ENCODE assay signal across 38 cellular contexts in genomic region chr4:59086410-59086809, GRCh38.
"Had no signal": no experiment of that assay in that cellular context is flagged by ENCODE, and none has a peak within 500 bp of the region (broad histone marks: within the 10 kb centered on the region; RNA-seq: fewer than 3 reads in every experiment).

No MANE protein-coding gene starts in this region.

- H3K27me3 Mint-ChIP-seq: activated naive CD4-positive, alpha-beta T cell treated with anti-CD3 and anti-CD28 coated beads, Interleukin-2, amount 10 ng/mL, durations not matched to agents 7 days and 5 days; activated naive CD4-positive, alpha-beta T cell treated with anti-CD3 and anti-CD28 coated beads, Interleukin-2, amount 50 U/mL, for 24 hours; activated naive CD8-positive, alpha-beta T cell; activated naive CD8-positive, alpha-beta T cell treated with anti-CD3 and anti-CD28 coated beads for 36 hours; activated naive CD8-positive, alpha-beta T cell treated with anti-CD3 and anti-CD28 coated beads, Interleukin-2, amount 10 ng/mL, durations not matched to agents 7 days and 5 days; activated naive CD8-positive, alpha-beta T cell treated with anti-CD3 and anti-CD28 coated beads, Interleukin-2, amount 50 U/mL, for 24 hours; activated T-cell treated with anti-CD3 and anti-CD28 coated beads, Interleukin-2, amount 50 U/mL, for 24 hours; activated T-helper 17 cell treated with anti-CD3 and anti-CD28 coated beads, Interleukin-2, amount 50 U/mL, for 72 hours; central memory CD8-positive, alpha-beta T cell had no signal

- H3K4me1 Mint-ChIP-seq: activated naive CD4-positive, alpha-beta T cell treated with anti-CD3 and anti-CD28 coated beads, Interleukin-2, amount 10 ng/mL, durations not matched to agents 7 days and 5 days; activated naive CD4-positive, alpha-beta T cell treated with anti-CD3 and anti-CD28 coated beads, Interleukin-2, amount 50 U/mL, for 24 hours; activated naive CD8-positive, alpha-beta T cell treated with anti-CD3 and anti-CD28 coated beads for 36 hours; activated naive CD8-positive, alpha-beta T cell treated with anti-CD3 and anti-CD28 coated beads, Interleukin-2, amount 10 ng/mL, durations not matched to agents 7 days and 5 days; activated naive CD8-positive, alpha-beta T cell treated with anti-CD3 and anti-CD28 coated beads, Interleukin-2, amount 50 U/mL, for 24 hours; activated T-helper 17 cell treated with anti-CD3 and anti-CD28 coated beads, Interleukin-2, amount 50 U/mL, for 72 hours; brain; central memory CD8-positive, alpha-beta T cell had no signal

- H3K4me3 ChIP-seq: adrenal gland, ascending aorta, body of pancreas, breast epithelium, cardiac muscle cell had no signal

- H3K9me3 Mint-ChIP-seq: activated naive CD4-positive, alpha-beta T cell treated with anti-CD3 and anti-CD28 coated beads, Interleukin-2, amount 10 ng/mL, durations not matched to agents 7 days and 5 days; activated naive CD8-positive, alpha-beta T cell treated with anti-CD3 and anti-CD28 coated beads, Interleukin-2, amount 10 ng/mL, durations not matched to agents 7 days and 5 days; brain had no signal

- H3K4me3 Mint-ChIP-seq: activated naive CD4-positive, alpha-beta T cell treated with anti-CD3 and anti-CD28 coated beads for 36 hours; activated naive CD4-positive, alpha-beta T cell treated with anti-CD3 and anti-CD28 coated beads, Interleukin-2, amount 10 ng/mL, durations not matched to agents 7 days and 5 days; activated naive CD4-positive, alpha-beta T cell treated with anti-CD3 and anti-CD28 coated beads, Interleukin-2, amount 50 U/mL, for 24 hours; activated naive CD8-positive, alpha-beta T cell; activated naive CD8-positive, alpha-beta T cell treated with anti-CD3 and anti-CD28 coated beads for 36 hours; activated naive CD8-positive, alpha-beta T cell treated with anti-CD3 and anti-CD28 coated beads, Interleukin-2, amount 10 ng/mL, durations not matched to agents 7 days and 5 days; activated naive CD8-positive, alpha-beta T cell treated with anti-CD3 and anti-CD28 coated beads, Interleukin-2, amount 50 U/mL, for 24 hours; activated T-cell treated with anti-CD3 and anti-CD28 coated beads, Interleukin-2, amount 50 U/mL, for 24 hours; activated T-cell treated with anti-CD3 and anti-CD28 coated beads, Interleukin-2, amount 50 U/mL, for 4 hours; activated T-cell treated with anti-CD3 and anti-CD28 coated beads, Interleukin-2, amount 50 U/mL, for 72 hours; activated T-helper 1 cell treated with anti-CD3 and anti-CD28 coated beads, Interleukin-12 subunit alpha, Interleukin-12 subunit beta, Interleukin-2, Interleukin-4 antibody, amounts not matched to agents 30 ng/mL and 10 ng/mL and 1 ng/mL, durations not matched to agents 14 hours and 24 hours and 36 hours; activated T-helper 17 cell treated with anti-CD3 and anti-CD28 coated beads, Interleukin-2, amount 50 U/mL, for 72 hours; brain; central memory CD8-positive, alpha-beta T cell had no signal

- ATAC-seq: activated naive CD4-positive, alpha-beta T cell treated with anti-CD3 and anti-CD28 coated beads, Interleukin-2, amount 50 U/mL, for 72 hours; activated naive CD8-positive, alpha-beta T cell treated with anti-CD3 and anti-CD28 coated beads, Interleukin-2, amount 50 U/mL, for 24 hours; activated T-cell treated with anti-CD3 and anti-CD28 coated beads, Interleukin-2, amount 50 U/mL, for 4 hours; activated T-cell treated with anti-CD3 and anti-CD28 coated beads, Interleukin-2, amount 50 U/mL, for 72 hours; activated T-helper 17 cell treated with anti-CD3 and anti-CD28 coated beads, Interleukin-2, amount 50 U/mL, for 72 hours; body of pancreas had no signal

- H3K27ac Mint-ChIP-seq: activated naive CD4-positive, alpha-beta T cell treated with anti-CD3 and anti-CD28 coated beads for 36 hours; activated naive CD4-positive, alpha-beta T cell treated with anti-CD3 and anti-CD28 coated beads, Interleukin-2, amount 10 ng/mL, durations not matched to agents 7 days and 5 days; activated naive CD4-positive, alpha-beta T cell treated with anti-CD3 and anti-CD28 coated beads, Interleukin-2, amount 50 U/mL, for 24 hours; activated naive CD4-positive, alpha-beta T cell treated with anti-CD3 and anti-CD28 coated beads, Interleukin-2, amount 50 U/mL, for 72 hours; activated naive CD8-positive, alpha-beta T cell; activated naive CD8-positive, alpha-beta T cell treated with anti-CD3 and anti-CD28 coated beads for 36 hours; activated naive CD8-positive, alpha-beta T cell treated with anti-CD3 and anti-CD28 coated beads, Interleukin-2, amount 10 ng/mL, durations not matched to agents 7 days and 5 days; activated naive CD8-positive, alpha-beta T cell treated with anti-CD3 and anti-CD28 coated beads, Interleukin-2, amount 50 U/mL, for 24 hours; activated T-cell treated with anti-CD3 and anti-CD28 coated beads, Interleukin-2, amount 50 U/mL, for 24 hours; activated T-cell treated with anti-CD3 and anti-CD28 coated beads, Interleukin-2, amount 50 U/mL, for 72 hours; activated T-helper 1 cell treated with anti-CD3 and anti-CD28 coated beads, Interleukin-12 subunit alpha, Interleukin-12 subunit beta, Interleukin-2, Interleukin-4 antibody, amounts not matched to agents 30 ng/mL and 10 ng/mL and 1 ng/mL, durations not matched to agents 14 hours and 24 hours and 36 hours; activated T-helper 17 cell treated with anti-CD3 and anti-CD28 coated beads, Interleukin-2, amount 50 U/mL, for 72 hours; activated T-helper 2 cell treated with anti-CD3 and anti-CD28 coated beads, Interferon-gamma antibody, Interleukin-2, Interleukin-4, amounts not matched to agents 10 μg/mL and 5 μg/mL and 100 μg/mL, durations not matched to agents 14 hours and 24 hours and 36 hours; brain had no signal

- H3K27me3 ChIP-seq: adrenal gland, ascending aorta, body of pancreas, brain microvascular endothelial cell, breast epithelium, cardiac muscle cell had no signal

- H3K36me3 Mint-ChIP-seq: activated naive CD4-positive, alpha-beta T cell treated with anti-CD3 and anti-CD28 coated beads, Interleukin-2, amount 10 ng/mL, durations not matched to agents 7 days and 5 days; activated naive CD4-positive, alpha-beta T cell treated with anti-CD3 and anti-CD28 coated beads, Interleukin-2, amount 50 U/mL, for 24 hours; activated naive CD8-positive, alpha-beta T cell; activated naive CD8-positive, alpha-beta T cell treated with anti-CD3 and anti-CD28 coated beads for 36 hours; activated naive CD8-positive, alpha-beta T cell treated with anti-CD3 and anti-CD28 coated beads, Interleukin-2, amount 10 ng/mL, durations not matched to agents 7 days and 5 days; brain had no signal

- H3K9me3 ChIP-seq: adrenal gland, ascending aorta, body of pancreas, breast epithelium had no signal

- H3K27ac ChIP-seq: adrenal gland, ascending aorta, body of pancreas, brain microvascular endothelial cell, breast epithelium, cardiac muscle cell had no signal

- DNase-seq: activated effector memory CD4-positive, alpha-beta T cell treated with anti-CD3 and anti-CD28 coated beads, Interleukin-2, amount 50 U/mL, for 16 hours; activated effector memory CD4-positive, alpha-beta T cell treated with Interleukin-2 at 50 U/mL for 16 hours; activated gamma-delta T cell; activated gamma-delta T cell treated with Interleukin-2 at 50 U/mL for 16 hours; activated naive CD4-positive, alpha-beta T cell; activated naive CD4-positive, alpha-beta T cell treated with anti-CD3 and anti-CD28 coated beads for 36 hours; activated naive CD4-positive, alpha-beta T cell treated with anti-CD3 and anti-CD28 coated beads, Interleukin-2, amount 10 ng/mL, durations not matched to agents 7 days and 5 days; activated naive CD4-positive, alpha-beta T cell treated with anti-CD3 and anti-CD28 coated beads, Interleukin-2, amount 50 U/mL, for 16 hours; activated naive CD4-positive, alpha-beta T cell treated with Interleukin-2 at 50 U/mL for 16 hours; activated naive CD8-positive, alpha-beta T cell treated with anti-CD3 and anti-CD28 coated beads for 36 hours; activated naive CD8-positive, alpha-beta T cell treated with anti-CD3 and anti-CD28 coated beads, Interleukin-2, amount 10 ng/mL, durations not matched to agents 7 days and 5 days; activated naive CD8-positive, alpha-beta T cell treated with anti-CD3 and anti-CD28 coated beads, Interleukin-2, amount 50 U/mL, for 24 hours; activated T-cell treated with anti-CD3 and anti-CD28 coated beads, Interleukin-2, amount 50 U/mL, for 1 hour; activated T-cell treated with anti-CD3 and anti-CD28 coated beads, Interleukin-2, amount 50 U/mL, for 24 hours; activated T-cell treated with anti-CD3 and anti-CD28 coated beads, Interleukin-2, amount 50 U/mL, for 4 hours; activated T-cell treated with anti-CD3 and anti-CD28 coated beads, Interleukin-2, amount 50 U/mL, for 48 hours; activated T-cell treated with anti-CD3 and anti-CD28 coated beads, Interleukin-2, amount 50 U/mL, for 72 hours; adrenal gland; amniotic stem cell; amygdala; anterior cingulate cortex; aorta; body of pancreas; brain microvascular endothelial cell; caudate nucleus; central memory CD4-positive, alpha-beta T cell; cerebellar nuclear complex had no signal

- H3K36me3 ChIP-seq: adrenal gland, ascending aorta, brain microvascular endothelial cell, breast epithelium, cardiac muscle cell had no signal

- H3K4me1 ChIP-seq: adrenal gland, ascending aorta, body of pancreas, breast epithelium had no signal
